8 cellular contexts compared by ENCODE assay signal in genomic region chr3:124780767-124781485, GRCh38. TPM values are rescaled to one million over a fixed set of nuclear protein-coding genes. Genes with fewer than 3 reads are reported as not detected.
A peak's percentile ranks its signal among the peaks of the same experiment; 100 is the strongest.
DNase-seq lines count a peak whose midpoint lies in the region; FAIRE-seq and TF ChIP-seq lines count a peak whose summit lies in the region.

No MANE protein-coding gene starts in this region.

- no peak for TF ChIP-seq POLR2A in prostate gland (IDR thresholded peaks at IDR 0.05)

- no peaks in the 10 kb centered on the region for H3K36me3 Mint-ChIP-seq in T-helper 2 cell treated with Interferon-gamma antibody and Interleukin-4, amounts not matched to agents 5 μg/mL and 100 μg/mL, for 36 hours (ENCODE audit: low read depth)

- FAIRE-seq in GM19239 (lab: Jason Lieb, UNC): no peak

- H3K27ac ChIP-seq in SK-N-SH (ENCODE audit: low read depth in 2 of 2, low read length in 1 of 2) (peak overlapping the region; percentile 14 to 59; a peak in 3 of 4 replicates), cardiac muscle cell (peak overlapping the region; percentile 82), prostate gland (peak overlapping the region; percentile 68 to 81)

- no peak overlapping the region for H3K4me3 Mint-ChIP-seq in T-helper 2 cell treated with Interferon-gamma antibody and Interleukin-4, amounts not matched to agents 5 μg/mL and 100 μg/mL, for 36 hours

- H3K4me1 ChIP-seq in SK-N-SH (ENCODE audit: control insufficient read depth in 1 of 2, insufficient read depth in 2 of 2, low read depth in 1 of 2, low read length in 1 of 2) (peaks cover 20 to 65% of the 10 kb centered on the region in 2 experiments; a peak in 3 of 4 replicates), cardiac muscle cell (ENCODE audit: low read depth) (peaks cover 24% of the 10 kb centered on the region), prostate gland (replicated peaks) (peaks cover 12% of the 10 kb centered on the region)

- H3K79me2 ChIP-seq in SK-N-SH (ENCODE audit: insufficient read depth): peaks cover 6% of the 10 kb centered on the region; the same call in 1 of the 2 replicates

- no peaks in the 10 kb centered on the region for H3F3A ChIP-seq in SK-N-SH (replicated peaks; ENCODE audit: insufficient read depth)

- peaks cover 2% of the 10 kb centered on the region for H3K27me3 Mint-ChIP-seq in T-helper 2 cell treated with Interferon-gamma antibody and Interleukin-4, amounts not matched to agents 5 μg/mL and 100 μg/mL, for 36 hours (ENCODE audit: low read depth)

- intact Hi-C loops in prostate gland (cut with DNase I): loop anchor here (5.0 kb wide), 1 partner anchor 106 kb away; the partner anchor contains the start of gene ITGB5

- H3K9me3 ChIP-seq in SK-N-SH: no peaks in the 10 kb centered on the region
- H3K9me3 ChIP-seq in cardiac muscle cell (ENCODE audit: low read depth): no peaks in the 10 kb centered on the region
- H3K9me3 ChIP-seq in prostate gland: no peaks in the 10 kb centered on the region

- DNase-seq in ELF-1 (ENCODE audit: low read depth, low spot score) (peak; percentile 93), SK-N-SH (peak; percentile 41), cardiac muscle cell (ENCODE audit: low read depth in 1 of 2, low spot score in 1 of 2) (peak; percentile 74 to 90), prostate gland (ENCODE audit: low spot score) (peak; percentile 33), GM19239 (ENCODE audit: insufficient read length, low spot score) (no peak), NCI-H1436 (lab: John Stamatoyannopoulos, UW) (no peak)
- DNase-seq in T-helper 2 cell treated with Interferon-gamma antibody and Interleukin-4, amounts not matched to agents 5 μg/mL and 100 μg/mL, for 36 hours (ENCODE audit: low spot score): no peak
- no peak for DNase-seq in activated T-cell treated with anti-CD3 and anti-CD28 coated beads, Interleukin-2, amount 50 U/mL, for 1 hour

- H4K20me1 ChIP-seq in SK-N-SH (ENCODE audit: insufficient read depth): no peaks in the 10 kb centered on the region

- H3K9ac ChIP-seq in SK-N-SH: no peak overlapping the region

- TF ChIP-seq RAD21 in SK-N-SH (IDR thresholded peaks at IDR 0.05; ENCODE audit: low read length): no peak

- H3K9me3 Mint-ChIP-seq in T-helper 2 cell treated with Interferon-gamma antibody and Interleukin-4, amounts not matched to agents 5 μg/mL and 100 μg/mL, for 36 hours: no peaks in the 10 kb centered on the region

- H3K9me2 ChIP-seq in SK-N-SH: no peaks in the 10 kb centered on the region

- 0 out of 2 replicates have a peak overlapping the region, but pooled peaks have one; percentile 1 for H3K4me2 ChIP-seq in SK-N-SH

- H3K27ac Mint-ChIP-seq in T-helper 2 cell treated with Interferon-gamma antibody and Interleukin-4, amounts not matched to agents 5 μg/mL and 100 μg/mL, for 36 hours: no peak overlapping the region

- H3K4me3 ChIP-seq in SK-N-SH (ENCODE audit: low read depth in 2 of 2, low read length in 1 of 2) (no peak overlapping the region), cardiac muscle cell (no peak overlapping the region), prostate gland (no peak overlapping the region)

- POLR2A ChIA-PET in SK-N-SH (lab: Yijun Ruan, JAX): interaction anchor here (1.3 kb wide), 1 partner anchor 9 kb away, joined by 5 read pairs; no protein-coding TSS in a partner anchor

- H3K36me3 ChIP-seq in SK-N-SH (replicated peaks in 1 of 2; ENCODE audit: control insufficient read depth in 1 of 2, insufficient read depth in 2 of 2, low read length in 1 of 2) (peaks cover 15 to 28% of the 10 kb centered on the region in 2 experiments), cardiac muscle cell (no peaks in the 10 kb centered on the region), prostate gland (no peaks in the 10 kb centered on the region)

- no peak for TF ChIP-seq EP300 in SK-N-SH (IDR thresholded peaks at IDR 0.05; ENCODE audit: borderline replicate concordance in 1 of 2, low read depth in 1 of 2, low read length in 1 of 2)

- H3K4me1 Mint-ChIP-seq in T-helper 2 cell treated with Interferon-gamma antibody and Interleukin-4, amounts not matched to agents 5 μg/mL and 100 μg/mL, for 36 hours (ENCODE audit: low read depth): peaks cover 8% of the 10 kb centered on the region

- CTCF ChIA-PET in SK-N-SH (lab: Yijun Ruan, JAX): interaction anchor here (1.4 to 12.9 kb wide), 3 partner anchors 15 to 122 kb away, joined by 4 to 114 read pairs (median 40); no protein-coding TSS in a partner anchor

- H2AFZ ChIP-seq in SK-N-SH (ENCODE audit: low read depth): no peak overlapping the region

- WGBS in SK-N-SH (ENCODE audit: low lambda C conversion rate): 77% methylated on average over 11 of the region's 15 CpGs
- 25% methylated on average over 13 of the region's 15 CpGs for WGBS in prostate gland

- TF ChIP-seq CTCF in SK-N-SH (IDR thresholded peaks at IDR 0.05): no peak
- no peak for TF ChIP-seq CTCF in cardiac muscle cell (IDR thresholded peaks at IDR 0.05; ENCODE audit: low read depth, low read length)
- no peak for TF ChIP-seq CTCF in prostate gland (IDR thresholded peaks at IDR 0.05)

- no peaks in the 10 kb centered on the region for H3K27me3 ChIP-seq in SK-N-SH (ENCODE audit: insufficient read depth)
- no peaks in the 10 kb centered on the region for H3K27me3 ChIP-seq in cardiac muscle cell
- H3K27me3 ChIP-seq in prostate gland (replicated peaks; ENCODE audit: insufficient read depth): no peaks in the 10 kb centered on the region

TF ChIP-seq in SK-N-SH, 30 proteins besides CTCF, POLR2A, EP300 and RAD21:
- TF ChIP-seq YY1 (IDR thresholded peaks at IDR 0.05; ENCODE audit: low read depth): no peak
- no peak for TF ChIP-seq POLR2AphosphoS5 (IDR thresholded peaks at IDR 0.05; ENCODE audit: low read depth, low read length)
- TF ChIP-seq MEF2A (IDR thresholded peaks at IDR 0.05; ENCODE audit: borderline replicate concordance, low read depth): no peak

RNA-seq across cellular contexts. Expression of gene UMPS, which starts 50.7 kb away (rescaled TPM):
- polyA plus RNA-seq in SK-N-SH (2012; rRNA removed) (25.1 and 32.0 TPM in 2 replicates), cardiac muscle cell (21.3 and 23.2 TPM in 2 replicates)
- polyA plus RNA-seq in SK-N-SH (2012; cell fraction: cytosol; rRNA removed): 29.2 and 30.9 TPM in 2 replicates
- polyA plus RNA-seq in SK-N-SH (2012; cell fraction: nucleus; rRNA removed): 18.2 and 25.5 TPM in 2 replicates
- total RNA-seq in cardiac muscle cell (19.7 and 127 TPM in 2 replicates), prostate gland (10 to 100 TPM; 22.2 to 23.5 TPM)

Comparison
In these comparisons a context has a peak if more than half of its experiments do, and no peak if none do; other contexts are left out.
1. DNase-seq: peak in ELF-1 (single experiment), SK-N-SH (single experiment), cardiac muscle cell (2 of 2) and prostate gland (single experiment); none in GM19239 (single experiment), NCI-H1436 (single experiment), T-helper 2 cell treated with Interferon-gamma antibody and Interleukin-4, amounts not matched to agents 5 μg/mL and 100 μg/mL, for 36 hours (single experiment) and activated T-cell treated with anti-CD3 and anti-CD28 coated beads, Interleukin-2, amount 50 U/mL, for 1 hour (single experiment).
2. Peak in every context shown above with its lines, with median percentiles within 50 percentile points of each other: H3K27ac ChIP-seq.